1 cellular context compared by ENCODE assay signal in genomic region chr17:82226809-82227628, GRCh38.
TF ChIP-seq lines count a peak whose summit lies in the region.

No MANE protein-coding gene starts in this region.

TF ChIP-seq in HepG2, 621 proteins besides CTCF, POLR2A, EP300 and RAD21 (continued from another document and continues in another):
- TF ChIP-seq E2F1 (CRISPR knock-in tag; IDR thresholded peaks at IDR 0.05) (no peak), PREB (CRISPR knock-in tag; IDR thresholded peaks at IDR 0.05) (no peak), ISL2 (CRISPR knock-in tag; IDR thresholded peaks at IDR 0.05) (no peak), ZNF430 (CRISPR knock-in tag; IDR thresholded peaks at IDR 0.05) (no peak), ZFP90 (CRISPR knock-in tag; IDR thresholded peaks at IDR 0.05; ENCODE audit: borderline replicate concordance) (no peak), ZNF619 (CRISPR knock-in tag; IDR thresholded peaks at IDR 0.05) (0 out of 2 replicates have a peak, but pooled peaks have one; percentile 43), RNF2 (conservative IDR thresholded peaks at IDR 0.05; ENCODE audit: low read depth) (no peak), ZFP36 (IDR thresholded peaks at IDR 0.05; ENCODE audit: borderline replicate concordance, low read depth, low read length, partially characterized antibody) (no peak), HMGA1 (CRISPR knock-in tag; conservative IDR thresholded peaks at IDR 0.05) (no peak), MXD3 (CRISPR knock-in tag; IDR thresholded peaks at IDR 0.05) (no peak), ARNT (IDR thresholded peaks at IDR 0.05) (no peak), DMTF1 (CRISPR knock-in tag; IDR thresholded peaks at IDR 0.05) (no peak), ZNF513 (CRISPR knock-in tag; conservative IDR thresholded peaks at IDR 0.05) (no peak), ZNF775 (CRISPR knock-in tag; IDR thresholded peaks at IDR 0.05; ENCODE audit: borderline replicate concordance) (no peak), TBX2 (CRISPR knock-in tag; IDR thresholded peaks at IDR 0.05; ENCODE audit: borderline replicate concordance) (peak; percentile 58; the same call in 1 of the 2 replicates), E2F2 (CRISPR knock-in tag; IDR thresholded peaks at IDR 0.05; ENCODE audit: borderline replicate concordance) (no peak), ZNF782 (CRISPR knock-in tag; IDR thresholded peaks at IDR 0.05; ENCODE audit: borderline replicate concordance) (no peak), KLF16 (CRISPR knock-in tag; IDR thresholded peaks at IDR 0.05) (no peak), ZNF3 (CRISPR knock-in tag; IDR thresholded peaks at IDR 0.05) (no peak), CEBPG (CRISPR knock-in tag; IDR thresholded peaks at IDR 0.05) (no peak), NCOR1 (IDR thresholded peaks at IDR 0.05; ENCODE audit: borderline replicate concordance, low read length) (no peak), NR3C1 (CRISPR knock-in tag; IDR thresholded peaks at IDR 0.05) (no peak), TCF12 (IDR thresholded peaks at IDR 0.05) (no peak), TCF12 (CRISPR knock-in tag; IDR thresholded peaks at IDR 0.05) (peak; percentile 59; the same call in 1 of the 2 replicates), RBM39 (IDR thresholded peaks at IDR 0.05; ENCODE audit: low read depth, low read length, poor library complexity, severe bottlenecking) (no peak), SP140L (CRISPR knock-in tag; IDR thresholded peaks at IDR 0.05; ENCODE audit: borderline replicate concordance) (no peak), ZNF780A (CRISPR knock-in tag; IDR thresholded peaks at IDR 0.05) (no peak), ERF (CRISPR knock-in tag; IDR thresholded peaks at IDR 0.05) (peak; percentile 56), CEBPZ (IDR thresholded peaks at IDR 0.05; ENCODE audit: low read length) (no peak), TRIM24 (CRISPR knock-in tag; IDR thresholded peaks at IDR 0.05) (no peak), NCOA2 (CRISPR knock-in tag; IDR thresholded peaks at IDR 0.05) (no peak), ZNF326 (CRISPR knock-in tag; IDR thresholded peaks at IDR 0.05; ENCODE audit: borderline replicate concordance) (no peak), DPF2 (CRISPR knock-in tag; IDR thresholded peaks at IDR 0.05; ENCODE audit: borderline replicate concordance, low read depth) (0 out of 2 replicates have a peak, but pooled peaks have one; percentile 60), CSRNP2 (CRISPR knock-in tag; conservative IDR thresholded peaks at IDR 0.05; ENCODE audit: low read depth) (no peak), ZNF792 (CRISPR knock-in tag; IDR thresholded peaks at IDR 0.05) (no peak), RBM22 (optimal IDR thresholded peaks at IDR 0.05; ENCODE audit: low read length) (no peak), SRY (CRISPR knock-in tag; IDR thresholded peaks at IDR 0.05) (0 out of 2 replicates have a peak, but pooled peaks have one; percentile 28), ARID5B (CRISPR knock-in tag; IDR thresholded peaks at IDR 0.05) (no peak; the same call in 1 of the 2 replicates), NFIC (IDR thresholded peaks at IDR 0.05; ENCODE audit: low read length) (no peak), GTF2F1 (IDR thresholded peaks at IDR 0.05; ENCODE audit: low read length) (no peak), SIN3B (IDR thresholded peaks at IDR 0.05; ENCODE audit: low read length) (no peak), ZNF441 (CRISPR knock-in tag; IDR thresholded peaks at IDR 0.05; ENCODE audit: borderline replicate concordance) (no peak), ZBTB14 (CRISPR knock-in tag; IDR thresholded peaks at IDR 0.05) (no peak), MATR3 (CRISPR knock-in tag; IDR thresholded peaks at IDR 0.05) (no peak), TEAD2 (CRISPR knock-in tag; IDR thresholded peaks at IDR 0.05) (no peak), ZNF354B (CRISPR knock-in tag; IDR thresholded peaks at IDR 0.05) (no peak), ATF7 (IDR thresholded peaks at IDR 0.05) (no peak), ATF7 (CRISPR knock-in tag; IDR thresholded peaks at IDR 0.05) (no peak), ZNF446 (CRISPR knock-in tag; IDR thresholded peaks at IDR 0.05) (no peak), PHF8 (CRISPR knock-in tag; IDR thresholded peaks at IDR 0.05) (no peak), KDM4B (CRISPR knock-in tag; IDR thresholded peaks at IDR 0.05) (no peak), MTF2 (CRISPR knock-in tag; IDR thresholded peaks at IDR 0.05; ENCODE audit: borderline replicate concordance) (no peak)
